Comparison of ENCODE assay signal across 21 cellular contexts in the genomic region with DNA sequence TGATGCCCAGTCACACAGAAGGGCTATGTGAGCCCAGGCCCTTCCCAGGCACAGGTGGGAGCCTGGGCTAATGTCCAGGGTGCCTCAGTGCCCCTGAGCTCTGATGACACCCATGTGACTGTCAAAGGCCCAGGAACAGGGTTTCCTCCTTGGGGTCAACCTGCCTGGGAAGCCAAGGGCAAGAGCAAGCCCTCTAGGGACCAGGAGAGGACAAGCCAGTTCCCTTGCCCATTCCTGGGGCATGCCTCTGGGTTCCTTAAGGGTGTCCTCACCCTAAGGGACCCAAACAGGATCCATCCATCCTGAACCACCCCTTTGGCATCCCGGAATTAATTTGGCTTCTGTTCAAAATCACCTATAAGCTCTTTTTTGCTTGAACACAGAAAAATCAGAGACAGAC. TPM values are rescaled to one million over a fixed set of nuclear protein-coding genes. Genes with fewer than 3 reads are reported as not detected.
DNase-seq lines count a peak whose midpoint lies in the region; ATAC-seq, FAIRE-seq and TF ChIP-seq lines count a peak whose summit lies in the region.
"Had no signal": no experiment of that assay in that cellular context is flagged by ENCODE, and none has a peak within 500 bp of the region (broad histone marks: within the 10 kb centered on the region; RNA-seq: fewer than 3 reads in every experiment).

No MANE protein-coding gene starts in this region.

- no peaks in the 10 kb centered on the region for H3K9me3 Mint-ChIP-seq in activated CD4-positive, alpha-beta memory T cell treated with anti-CD3 and anti-CD28 coated beads for 36 hours
- H3K9me3 Mint-ChIP-seq in activated CD4-positive, alpha-beta memory T cell treated with anti-CD3 and anti-CD28 coated beads, Interleukin-2, amount 10 ng/mL, durations not matched to agents 7 days and 5 days: no peaks in the 10 kb centered on the region
- H3K9me3 Mint-ChIP-seq in activated T-helper 17 cell treated with anti-CD3 and anti-CD28 coated beads, Interleukin-2, amount 50 U/mL, for 72 hours: no peaks in the 10 kb centered on the region
- H3K9me3 Mint-ChIP-seq in naive thymus-derived CD8-positive, alpha-beta T cell: no peaks in the 10 kb centered on the region
- H3K9me3 Mint-ChIP-seq in Calu3 (ENCODE audit: low read depth, unreplicated experiment): no peaks in the 10 kb centered on the region

- CTCF ChIA-PET in activated CD4-positive, alpha-beta memory T cell treated with anti-CD3 and anti-CD28 coated beads for 36 hours (lab: Charles Lee): no interaction called here
- CTCF ChIA-PET in activated CD4-positive, alpha-beta memory T cell treated with anti-CD3 and anti-CD28 coated beads, Interleukin-2, amount 10 ng/mL, durations not matched to agents 7 days and 5 days (lab: Charles Lee): no interaction called here
- CTCF ChIA-PET in Calu3 (lab: Charles Lee): no interaction called here

- peaks cover 67 to 100% (median 93%) of the 10 kb centered on the region in 11 experiments for H3K36me3 ChIP-seq in BLaER1 treated with 17β-estradiol and CSF1 and Interleukin-3, amounts not matched to agents 10 nM and 100 nM
- H3K36me3 ChIP-seq in kidney (ENCODE audit: control insufficient read depth in 1 of 2, insufficient read depth in 2 of 2, low read length in 2 of 2): peaks cover 10 to 23% of the 10 kb centered on the region in 2 donors

- no peaks in the 10 kb centered on the region for H3K9me3 ChIP-seq in BLaER1 treated with 17β-estradiol and CSF1 and Interleukin-3, amounts not matched to agents 10 nM and 100 nM (replicated peaks in 1 of 11)
- no peaks in the 10 kb centered on the region for H3K9me3 ChIP-seq in kidney (ENCODE audit: control insufficient read depth in 1 of 2, low read length in 2 of 2)
- H3K9me3 ChIP-seq: breast epithelium, heart left ventricle, SK-N-SH, suprapubic skin had no signal

- DNase-seq in activated CD4-positive, alpha-beta memory T cell treated with anti-CD3 and anti-CD28 coated beads for 36 hours: no peak
- no peak for DNase-seq in activated CD4-positive, alpha-beta memory T cell treated with anti-CD3 and anti-CD28 coated beads, Interleukin-2, amount 10 ng/mL, durations not matched to agents 7 days and 5 days
- no peak for DNase-seq in naive thymus-derived CD8-positive, alpha-beta T cell
- DNase-seq in kidney: no peak
- DNase-seq in Calu3: no peak
- DNase-seq: dermis blood vessel endothelial cell; DMS53; GF-D8; IMR-90; NCI-H1417; NCI-H510A treated with DMSO at 0.1 percent for 48 hours; NK-92 treated with Interleukin-12 subunit alpha and Interleukin-12 subunit beta, amount 100 ng/mL, for 24 hours; occipital lobe; SK-N-SH had no signal

- peaks cover 14% of the 10 kb centered on the region for H3K36me3 Mint-ChIP-seq in activated CD4-positive, alpha-beta memory T cell treated with anti-CD3 and anti-CD28 coated beads for 36 hours
- H3K36me3 Mint-ChIP-seq in activated CD4-positive, alpha-beta memory T cell treated with anti-CD3 and anti-CD28 coated beads, Interleukin-2, amount 10 ng/mL, durations not matched to agents 7 days and 5 days (ENCODE audit: low read depth): peaks cover 20% of the 10 kb centered on the region
- H3K36me3 Mint-ChIP-seq in activated T-helper 17 cell treated with anti-CD3 and anti-CD28 coated beads, Interleukin-2, amount 50 U/mL, for 72 hours (ENCODE audit: low read depth): peaks cover 62% of the 10 kb centered on the region
- H3K36me3 Mint-ChIP-seq in naive thymus-derived CD8-positive, alpha-beta T cell: peaks cover 0 to 20% (median 0%) of the 10 kb centered on the region in 3 donors
- peaks cover 54% of the 10 kb centered on the region for H3K36me3 Mint-ChIP-seq in Calu3 (ENCODE audit: insufficient read depth, unreplicated experiment)

- H3K27me3 Mint-ChIP-seq in activated CD4-positive, alpha-beta memory T cell treated with anti-CD3 and anti-CD28 coated beads for 36 hours: no peaks in the 10 kb centered on the region
- H3K27me3 Mint-ChIP-seq in activated CD4-positive, alpha-beta memory T cell treated with anti-CD3 and anti-CD28 coated beads, Interleukin-2, amount 10 ng/mL, durations not matched to agents 7 days and 5 days: no peaks in the 10 kb centered on the region
- no peaks in the 10 kb centered on the region for H3K27me3 Mint-ChIP-seq in activated T-helper 17 cell treated with anti-CD3 and anti-CD28 coated beads, Interleukin-2, amount 50 U/mL, for 72 hours
- H3K27me3 Mint-ChIP-seq in naive thymus-derived CD8-positive, alpha-beta T cell: no peaks in the 10 kb centered on the region
- no peaks in the 10 kb centered on the region for H3K27me3 Mint-ChIP-seq in Calu3 (ENCODE audit: unreplicated experiment)

- peaks cover 20% of the 10 kb centered on the region for H3K4me1 Mint-ChIP-seq in activated CD4-positive, alpha-beta memory T cell treated with anti-CD3 and anti-CD28 coated beads for 36 hours (ENCODE audit: low read depth)
- H3K4me1 Mint-ChIP-seq in activated CD4-positive, alpha-beta memory T cell treated with anti-CD3 and anti-CD28 coated beads, Interleukin-2, amount 10 ng/mL, durations not matched to agents 7 days and 5 days: peaks cover 15% of the 10 kb centered on the region
- H3K4me1 Mint-ChIP-seq in activated T-helper 17 cell treated with anti-CD3 and anti-CD28 coated beads, Interleukin-2, amount 50 U/mL, for 72 hours: peaks cover 9% of the 10 kb centered on the region
- peaks cover 9 to 46% (median 29%) of the 10 kb centered on the region in 4 donors for H3K4me1 Mint-ChIP-seq in naive thymus-derived CD8-positive, alpha-beta T cell
- no peaks in the 10 kb centered on the region for H3K4me1 Mint-ChIP-seq in Calu3 (ENCODE audit: low read depth, unreplicated experiment)

- POLR2A ChIA-PET in activated CD4-positive, alpha-beta memory T cell treated with anti-CD3 and anti-CD28 coated beads for 36 hours (lab: Charles Lee): no interaction called here
- POLR2A ChIA-PET in activated CD4-positive, alpha-beta memory T cell treated with anti-CD3 and anti-CD28 coated beads, Interleukin-2, amount 10 ng/mL, durations not matched to agents 7 days and 5 days (lab: Charles Lee): interaction anchor here (0.9 to 1.6 kb wide), 2 partner anchors 8 to 15 kb away, joined by 3 to 5 read pairs; no protein-coding TSS in a partner anchor
- POLR2A ChIA-PET in naive thymus-derived CD8-positive, alpha-beta T cell (lab: Charles Lee): interaction anchor here (1.0 to 4.5 kb wide), 3 partner anchors 8 to 276 kb away, joined by 3 to 24 read pairs (median 3); no protein-coding TSS in a partner anchor

- peak overlapping the region in 6 of 11 experiments; percentile 16 to 40 (median 24); a peak in 5 of 22 replicates for H3K9ac ChIP-seq in BLaER1 treated with 17β-estradiol and CSF1 and Interleukin-3, amounts not matched to agents 10 nM and 100 nM
- no peak overlapping the region for H3K9ac ChIP-seq in kidney (ENCODE audit: low read length in 2 of 2)
- H3K9ac ChIP-seq: SK-N-SH had no signal

- ATAC-seq in activated T-helper 17 cell treated with anti-CD3 and anti-CD28 coated beads, Interleukin-2, amount 50 U/mL, for 72 hours (replicated peaks): no peak
- ATAC-seq in naive thymus-derived CD8-positive, alpha-beta T cell: no peak
- ATAC-seq in GM18873 (IDR thresholded peaks at IDR 0.05; ENCODE audit: low FRiP score, unreplicated experiment): no peak
- ATAC-seq: heart left ventricle had no signal

- TF ChIP-seq CTCF in kidney (IDR thresholded peaks at IDR 0.05; ENCODE audit: borderline replicate concordance, extremely low read depth, insufficient read depth) (no peak), Calu3 (IDR thresholded peaks at IDR 0.05; ENCODE audit: unreplicated experiment) (no peak)

- H3K27ac ChIP-seq in BLaER1 treated with 17β-estradiol and CSF1 and Interleukin-3, amounts not matched to agents 10 nM and 100 nM: peak overlapping the region in 2 of 11 experiments; percentile 20 to 44; a peak in 3 of 22 replicates
- no peak overlapping the region for H3K27ac ChIP-seq in kidney (ENCODE audit: low read depth in 2 of 2, low read length in 2 of 2)
- H3K27ac ChIP-seq: C4-2B, heart left ventricle, suprapubic skin had no signal

- H4K20me1 ChIP-seq in BLaER1 treated with 17β-estradiol and CSF1 and Interleukin-3, amounts not matched to agents 10 nM and 100 nM: peaks cover 70 to 100% (median 99%) of the 10 kb centered on the region in 11 experiments

- H3K27me3 ChIP-seq in BLaER1 treated with 17β-estradiol and CSF1 and Interleukin-3, amounts not matched to agents 10 nM and 100 nM: no peaks in the 10 kb centered on the region
- H3K27me3 ChIP-seq: breast epithelium, heart left ventricle, suprapubic skin had no signal

- H3K27ac Mint-ChIP-seq in activated CD4-positive, alpha-beta memory T cell treated with anti-CD3 and anti-CD28 coated beads for 36 hours: peak overlapping the region; percentile 69
- no peak overlapping the region for H3K27ac Mint-ChIP-seq in activated CD4-positive, alpha-beta memory T cell treated with anti-CD3 and anti-CD28 coated beads, Interleukin-2, amount 10 ng/mL, durations not matched to agents 7 days and 5 days
- peak overlapping the region; percentile 68 for H3K27ac Mint-ChIP-seq in activated T-helper 17 cell treated with anti-CD3 and anti-CD28 coated beads, Interleukin-2, amount 50 U/mL, for 72 hours
- peak overlapping the region in 7 of 10 donors; percentile 20 to 87 (median 66) for H3K27ac Mint-ChIP-seq in naive thymus-derived CD8-positive, alpha-beta T cell
- H3K27ac Mint-ChIP-seq in Calu3 (ENCODE audit: unreplicated experiment): no peak overlapping the region

- no peak overlapping the region for H3K4me2 ChIP-seq in BLaER1 treated with 17β-estradiol and CSF1 and Interleukin-3, amounts not matched to agents 10 nM and 100 nM
- H3K4me2 ChIP-seq: SK-N-SH had no signal

- H3K4me1 ChIP-seq in BLaER1 treated with 17β-estradiol and CSF1 and Interleukin-3, amounts not matched to agents 10 nM and 100 nM: peaks cover 24 to 55% (median 38%) of the 10 kb centered on the region in 10 experiments
- H3K4me1 ChIP-seq in kidney (ENCODE audit: control insufficient read depth in 1 of 2, insufficient read depth in 1 of 2, low read depth in 1 of 2, low read length in 2 of 2): peaks cover 0 to 21% of the 10 kb centered on the region in 2 donors

- H3K4me3 Mint-ChIP-seq in activated CD4-positive, alpha-beta memory T cell treated with anti-CD3 and anti-CD28 coated beads for 36 hours: no peak overlapping the region
- H3K4me3 Mint-ChIP-seq in activated CD4-positive, alpha-beta memory T cell treated with anti-CD3 and anti-CD28 coated beads, Interleukin-2, amount 10 ng/mL, durations not matched to agents 7 days and 5 days: no peak overlapping the region
- H3K4me3 Mint-ChIP-seq in activated T-helper 17 cell treated with anti-CD3 and anti-CD28 coated beads, Interleukin-2, amount 50 U/mL, for 72 hours: no peak overlapping the region
- H3K4me3 Mint-ChIP-seq in naive thymus-derived CD8-positive, alpha-beta T cell: peak overlapping the region in 2 of 10 donors; percentile 12 to 56
- H3K4me3 Mint-ChIP-seq in Calu3 (ENCODE audit: low read depth, unreplicated experiment): no peak overlapping the region

- intact Hi-C loops in activated CD4-positive, alpha-beta memory T cell treated with anti-CD3 and anti-CD28 coated beads for 36 hours (cut with micrococcal nuclease): no loop called here
- intact Hi-C loops in kidney (cut with DNase I) (no loop called here), Calu3 (cut with micrococcal nuclease; ENCODE audit: unreplicated experiment) (no loop called here)

- no peak overlapping the region for H3K4me3 ChIP-seq in BLaER1 treated with 17β-estradiol and CSF1 and Interleukin-3, amounts not matched to agents 10 nM and 100 nM
- H3K4me3 ChIP-seq in kidney (ENCODE audit: low read length in 2 of 2): no peak overlapping the region
- H3K4me3 ChIP-seq: breast epithelium, heart left ventricle, suprapubic skin had no signal

- no peak for FAIRE-seq in kidney (lab: Jason Lieb, UNC)

- no TSS peak for BruUV-seq in Calu3 (replicated peaks; lab: Mats Ljungman, UMichigan)

RNA-seq across cellular contexts. Expression of gene PISD, which starts 39.0 kb away (rescaled TPM):
- 10 to 100 TPM; 39.4 to 40.2 TPM for total RNA-seq in activated CD4-positive, alpha-beta memory T cell treated with anti-CD3 and anti-CD28 coated beads for 36 hours
- total RNA-seq in activated CD4-positive, alpha-beta memory T cell treated with anti-CD3 and anti-CD28 coated beads, Interleukin-2, amount 10 ng/mL, durations not matched to agents 7 days and 5 days: 10 to 100 TPM; 19.2 to 19.6 TPM
- total RNA-seq in activated T-helper 17 cell treated with anti-CD3 and anti-CD28 coated beads, Interleukin-2, amount 50 U/mL, for 72 hours: 10 to 100 TPM; 41.1 to 44.1 TPM
- total RNA-seq in naive thymus-derived CD8-positive, alpha-beta T cell: 10 to 100 TPM; 35.2 to 36.6 TPM
- 10 to 100 TPM; 12.7 to 21.0 (median 17.7) TPM for polyA plus RNA-seq in naive thymus-derived CD8-positive, alpha-beta T cell
- total RNA-seq in kidney (64.9 TPM), Calu3 (2022) (45.9 and 53.4 TPM in 2 replicates)
- 27.3 TPM for polyA plus RNA-seq in kidney (ENCODE audit: insufficient read depth, low read depth, low replicate concordance)

Comparison
In these comparisons a context has a peak if more than half of its experiments do, and no peak if none do; other contexts are left out.
1. H3K27ac Mint-ChIP-seq: peak in activated CD4-positive, alpha-beta memory T cell treated with anti-CD3 and anti-CD28 coated beads for 36 hours (single experiment), activated T-helper 17 cell treated with anti-CD3 and anti-CD28 coated beads, Interleukin-2, amount 50 U/mL, for 72 hours (single experiment) and naive thymus-derived CD8-positive, alpha-beta T cell (7 of 10); none in activated CD4-positive, alpha-beta memory T cell treated with anti-CD3 and anti-CD28 coated beads, Interleukin-2, amount 10 ng/mL, durations not matched to agents 7 days and 5 days (single experiment) and Calu3 (single experiment).
2. H3K9ac ChIP-seq: peak in BLaER1 treated with 17β-estradiol and CSF1 and Interleukin-3, amounts not matched to agents 10 nM and 100 nM (6 of 11); none in kidney (0 of 2).